ENCODE assay signal across 36 cellular contexts in genomic region chr2:127910415-127910814, GRCh38. TPM values are rescaled to one million over a fixed set of nuclear protein-coding genes. Genes with fewer than 3 reads are reported as not detected.
DNase-seq lines count a peak whose midpoint lies in the region; ATAC-seq, FAIRE-seq and TF ChIP-seq lines count a peak whose summit lies in the region.
"Had no signal": no experiment of that assay in that cellular context is flagged by ENCODE, and none has a peak within 500 bp of the region (broad histone marks: within the 10 kb centered on the region; RNA-seq: fewer than 3 reads in every experiment).

No MANE protein-coding gene starts in this region.

- H3K9me2 ChIP-seq in GM23248 (ENCODE audit: insufficient read depth) = no peaks in the 10 kb centered on the region

- H2AFZ ChIP-seq in K562 (ENCODE audit: low read depth, low read length) (no peak overlapping the region), GM23248 (no peak overlapping the region)

- POLR2A ChIA-PET in HEK293 (lab: Yijun Ruan, JAX) (no interaction called here), K562 (lab: Yijun Ruan, JAX) (no interaction called here)
- POLR2A ChIA-PET in CD4-positive, alpha-beta T cell (lab: Charles Lee) = no interaction called here

- no peak overlapping the region for H3K4me2 ChIP-seq in K562 (ENCODE audit: insufficient read depth, low read length)
- no peak overlapping the region for H3K4me2 ChIP-seq in GM23248 (ENCODE audit: unreplicated experiment)
- H3K4me2 ChIP-seq: A549; BLaER1; BLaER1 treated with 17β-estradiol and CSF1 and Interleukin-3, amounts not matched to agents 10 nM and 100 nM had no signal

- H3K27ac ChIP-seq in HEK293 (ENCODE audit: extremely low read depth, low read depth, low read length) = no peak overlapping the region
- no peak overlapping the region for H3K27ac ChIP-seq in K562 (ENCODE audit: extremely low read depth, low read depth, low read length)
- no peak overlapping the region for H3K27ac ChIP-seq in CD4-positive, alpha-beta T cell (ENCODE audit: low read depth, low read length)
- no peak overlapping the region for H3K27ac ChIP-seq in GM23248
- H3K27ac ChIP-seq: 22Rv1; A549; BLaER1; BLaER1 treated with 17β-estradiol and CSF1 and Interleukin-3, amounts not matched to agents 10 nM and 100 nM; C4-2B had no signal

- no peaks in the 10 kb centered on the region for H3K9me3 ChIP-seq in HEK293 (ENCODE audit: control insufficient read depth, insufficient read depth, low read depth, low read length)
- H3K9me3 ChIP-seq in K562 (replicated peaks; ENCODE audit: control insufficient read depth, insufficient read depth, low read depth, low read length) = no peaks in the 10 kb centered on the region
- H3K9me3 ChIP-seq in CD4-positive, alpha-beta T cell (ENCODE audit: control insufficient read depth, low read length) = no peaks in the 10 kb centered on the region
- H3K9me3 ChIP-seq in GM23248 (ENCODE audit: low read depth) = no peaks in the 10 kb centered on the region
- H3K9me3 ChIP-seq: A549, BE2C, BLaER1, Caco-2 had no signal

- peaks cover 6 to 24% of the 10 kb centered on the region in 2 experiments for H3K27me3 ChIP-seq in K562 (ENCODE audit: control insufficient read depth in 2 of 2, insufficient read depth in 2 of 2, low read length in 2 of 2)
- no peaks in the 10 kb centered on the region for H3K27me3 ChIP-seq in CD4-positive, alpha-beta T cell (ENCODE audit: control insufficient read depth, insufficient read depth, low read length)
- H3K27me3 ChIP-seq in GM23248 (replicated peaks; ENCODE audit: insufficient read depth) = peaks cover 13% of the 10 kb centered on the region; the same call in 1 of the 2 replicates
- H3K27me3 ChIP-seq: BE2C; BLaER1; BLaER1 treated with 17β-estradiol and CSF1 and Interleukin-3, amounts not matched to agents 10 nM and 100 nM had no signal

- no peaks in the 10 kb centered on the region for H3K36me3 Mint-ChIP-seq in central memory CD8-positive, alpha-beta T cell (ENCODE audit: insufficient read depth)
- H3K36me3 Mint-ChIP-seq in CD4-positive, alpha-beta T cell (ENCODE audit: low read depth) = no peaks in the 10 kb centered on the region
- H3K36me3 Mint-ChIP-seq: CD14-positive monocyte; CD4-positive, alpha-beta memory T cell; CD4-positive, CD25-positive, alpha-beta regulatory T cell; CD8-positive, alpha-beta memory T cell; CD8-positive, alpha-beta T cell had no signal

- no TSS peak for BruUV-seq in K562 (replicated peaks; lab: Mats Ljungman, UMichigan)

- H4K20me1 ChIP-seq in K562 (replicated peaks; ENCODE audit: control insufficient read depth, insufficient read depth, low read length) = no peaks in the 10 kb centered on the region; the same call in 1 of the 2 replicates
- H4K20me1 ChIP-seq in GM23248 (ENCODE audit: insufficient read depth) = no peaks in the 10 kb centered on the region
- H4K20me1 ChIP-seq: BLaER1; BLaER1 treated with 17β-estradiol and CSF1 and Interleukin-3, amounts not matched to agents 10 nM and 100 nM had no signal

- ATAC-seq in K562 = no peak
- ATAC-seq in central memory CD8-positive, alpha-beta T cell (replicated peaks; ENCODE audit: extremely low read depth, poor library complexity, severe bottlenecking) = no peak
- ATAC-seq in CD4-positive, alpha-beta T cell (ENCODE audit: poor library complexity) = no peak
- ATAC-seq: A549; CD8-positive, alpha-beta T cell had no signal

- 58% methylated on average over 3 of the region's 3 CpGs for WGBS in K562 (ENCODE audit: insufficient coverage, low coverage, missing lambda C conversion rate)
- 94 to 97% methylated on average over 3 of the region's 3 CpGs for WGBS in lower leg skin, 2 donors
- WGBS in GM23248 (ENCODE audit: low coverage in 1 of 2, low lambda C conversion rate in 2 of 2, missing lambda C conversion rate in 2 of 2), 2 experiments = 87 to 92% methylated on average over 3 of the region's 3 CpGs

- peak overlapping the region; percentile 44 for H3K27ac Mint-ChIP-seq in central memory CD8-positive, alpha-beta T cell (ENCODE audit: low read depth)
- H3K27ac Mint-ChIP-seq in CD4-positive, alpha-beta T cell = no peak overlapping the region
- H3K27ac Mint-ChIP-seq: B cell; CD14-positive monocyte; CD4-positive, alpha-beta memory T cell; CD4-positive, CD25-positive, alpha-beta regulatory T cell; CD8-positive, alpha-beta memory T cell; CD8-positive, alpha-beta T cell had no signal

- peak; percentile 1 for DNase-seq in activated effector memory CD4-positive, alpha-beta T cell treated with anti-CD3 and anti-CD28 coated beads, Interleukin-2, amount 50 U/mL, for 16 hours
- no peak for DNase-seq in activated effector memory CD4-positive, alpha-beta T cell treated with Interleukin-2 at 50 U/mL for 16 hours
- DNase-seq in K562 (ENCODE audit: extremely low read depth in 1 of 4, low spot score in 3 of 4) (no peak), lower leg skin (ENCODE audit: low spot score in 2 of 2) (no peak), GM23248 (no peak)
- no peak for DNase-seq in central memory CD8-positive, alpha-beta T cell (ENCODE audit: low spot score in 2 of 2)
- no peak for DNase-seq in CD4-positive, alpha-beta T cell
- DNase-seq: 8988T; ACHN; AML-193; BE2C; C1 segment of cervical spinal cord; Caco-2; Calu3; CD4-positive, alpha-beta memory T cell; CD4-positive, CD25-positive, alpha-beta regulatory T cell; CD8-positive, alpha-beta memory T cell; CD8-positive, alpha-beta T cell; COR-L47; DMS 273 treated with DMSO at 0.1 percent for 48 hours; DMS153; DMS53; DMS79; DMS79 treated with DMSO at 0.1 percent for 48 hours; DND-41; EL had no signal

- TF ChIP-seq POLR2A in K562 (conservative IDR thresholded peaks at IDR 0.05) = no peak
- no peak for TF ChIP-seq POLR2A in lower leg skin (IDR thresholded peaks at IDR 0.05)

- H3K4me3 Mint-ChIP-seq in central memory CD8-positive, alpha-beta T cell = no peak overlapping the region
- H3K4me3 Mint-ChIP-seq in CD4-positive, alpha-beta T cell = no peak overlapping the region
- H3K4me3 Mint-ChIP-seq: B cell; CD14-positive monocyte; CD4-positive, alpha-beta memory T cell; CD4-positive, CD25-positive, alpha-beta regulatory T cell; CD8-positive, alpha-beta memory T cell; CD8-positive, alpha-beta T cell had no signal

- no peak for TF ChIP-seq EP300 in K562 (IDR thresholded peaks at IDR 0.05; ENCODE audit: low read length)

- no peak for TF ChIP-seq CTCF in HEK293 (tag by site-specific recombination; IDR thresholded peaks at IDR 0.05)
- no peak for TF ChIP-seq CTCF in K562 (IDR thresholded peaks at IDR 0.05 in 2 of 3, conservative IDR thresholded peaks at IDR 0.05 in 1 of 3; ENCODE audit: insufficient read depth in 2 of 3, low read depth in 1 of 3, low read length in 3 of 3)
- TF ChIP-seq CTCF in CD4-positive, alpha-beta T cell (IDR thresholded peaks at IDR 0.05) = no peak
- no peak for TF ChIP-seq CTCF in lower leg skin (IDR thresholded peaks at IDR 0.05)

- H3K79me2 ChIP-seq in K562 (ENCODE audit: control insufficient read depth, insufficient read depth, low read length) (no peaks in the 10 kb centered on the region), GM23248 (ENCODE audit: insufficient read depth) (no peaks in the 10 kb centered on the region)

- no peak overlapping the region for H3K9ac ChIP-seq in K562 (ENCODE audit: insufficient read depth in 1 of 2, low read depth in 2 of 2, low read length in 2 of 2)
- H3K9ac ChIP-seq in GM23248 = no peak overlapping the region
- H3K9ac ChIP-seq: BLaER1; BLaER1 treated with 17β-estradiol and CSF1 and Interleukin-3, amounts not matched to agents 10 nM and 100 nM had no signal

- no peaks in the 10 kb centered on the region for H3K9me3 Mint-ChIP-seq in central memory CD8-positive, alpha-beta T cell
- no peaks in the 10 kb centered on the region for H3K9me3 Mint-ChIP-seq in CD4-positive, alpha-beta T cell
- H3K9me3 Mint-ChIP-seq: CD14-positive monocyte; CD8-positive, alpha-beta T cell had no signal

- H3K4me1 Mint-ChIP-seq in central memory CD8-positive, alpha-beta T cell = peaks cover 5% of the 10 kb centered on the region
- H3K4me1 Mint-ChIP-seq in CD4-positive, alpha-beta T cell (ENCODE audit: low read depth) = no peaks in the 10 kb centered on the region
- H3K4me1 Mint-ChIP-seq: CD4-positive, alpha-beta memory T cell; CD8-positive, alpha-beta memory T cell had no signal

- H3K4me1 ChIP-seq in HEK293 (ENCODE audit: control insufficient read depth, insufficient read depth, low read length) (no peaks in the 10 kb centered on the region), K562 (replicated peaks in 1 of 2; ENCODE audit: control insufficient read depth in 2 of 2, insufficient read depth in 2 of 2, low read length in 2 of 2) (peaks cover 5 to 8% of the 10 kb centered on the region in 2 experiments; a peak in 3 of 5 replicates), GM23248 (ENCODE audit: insufficient read depth) (no peaks in the 10 kb centered on the region)
- H3K4me1 ChIP-seq: BE2C had no signal

- H3K4me3 ChIP-seq in HEK293 (ENCODE audit: low read depth, low read length) (no peak overlapping the region), K562 (no peak overlapping the region), lower leg skin (ENCODE audit: low read depth, poor library complexity, severe bottlenecking) (no peak overlapping the region), GM23248 (no peak overlapping the region)
- H3K4me3 ChIP-seq: A549; BLaER1; BLaER1 treated with 17β-estradiol and CSF1 and Interleukin-3, amounts not matched to agents 10 nM and 100 nM had no signal

- no peaks in the 10 kb centered on the region for H3K9me1 ChIP-seq in K562 (ENCODE audit: control insufficient read depth, insufficient read depth, low read length)

- in situ Hi-C loops in K562 (cut with MboI) (no loop called here), GM23248 (cut with MboI) (no loop called here)

- H3K27me3 Mint-ChIP-seq in central memory CD8-positive, alpha-beta T cell = peaks cover 24% of the 10 kb centered on the region
- H3K27me3 Mint-ChIP-seq in CD4-positive, alpha-beta T cell = peaks cover 8% of the 10 kb centered on the region
- H3K27me3 Mint-ChIP-seq: B cell had no signal

- TF ChIP-seq RAD21 in K562 (CRISPR knock-in tag; conservative IDR thresholded peaks at IDR 0.05 in 1 of 2, IDR thresholded peaks at IDR 0.05 in 1 of 2) = no peak

- no peaks in the 10 kb centered on the region for H3F3A ChIP-seq in GM23248 (ENCODE audit: insufficient read depth)

- intact Hi-C loops in K562 (cut with micrococcal nuclease) (no loop called here), lower leg skin (cut with DNase I; ENCODE audit: low total_unique reads) (no loop called here)
- intact Hi-C loops in CD4-positive, alpha-beta T cell (cut with DNase I, micrococcal nuclease) = no loop called here

- H3K36me3 ChIP-seq in HEK293 (ENCODE audit: control insufficient read depth in 2 of 2, insufficient read depth in 1 of 2, low read length in 2 of 2) = no peaks in the 10 kb centered on the region
- H3K36me3 ChIP-seq in K562 (ENCODE audit: control insufficient read depth, insufficient read depth, low read length) = no peaks in the 10 kb centered on the region
- H3K36me3 ChIP-seq in GM23248 (ENCODE audit: low read depth) = no peaks in the 10 kb centered on the region
- H3K36me3 ChIP-seq: BE2C; BLaER1; BLaER1 treated with 17β-estradiol and CSF1 and Interleukin-3, amounts not matched to agents 10 nM and 100 nM had no signal

- CTCF ChIA-PET in HEK293 (lab: Yijun Ruan, JAX) (no interaction called here), K562 (lab: Yijun Ruan, JAX; ENCODE audit: low intra/inter-chr PET ratio) (no interaction called here)
- CTCF ChIA-PET in CD4-positive, alpha-beta T cell (lab: Charles Lee) = no interaction called here

- FAIRE-seq in K562 (lab: Jason Lieb, UNC) = no peak
- FAIRE-seq: A204.1, A549, D721Med had no signal

RNA-seq across cellular contexts. Expression of gene AMMECR1L, which starts 24.7 kb away (rescaled TPM):
- 23.9 and 25.5 TPM in 2 replicates for total RNA-seq in K562 (2011; cell fraction: chromatin; rRNA removed; ENCODE audit: low replicate concordance)
- 13.4 and 14.2 TPM in 2 replicates for total RNA-seq in K562 (2011; cell fraction: nucleolus; rRNA removed)
- 14.6 and 16.1 TPM in 2 replicates for total RNA-seq in K562 (2011; cell fraction: nucleoplasm; rRNA removed)
- total RNA-seq in K562 (2014; rRNA removed) (6.5 and 7.3 TPM in 2 replicates), K562 (2014; rRNA removed; fragmentation: Illumina TruSeq; extraction: Trizol) (13.8 and 14.3 TPM in 2 replicates), K562 (2015; rRNA removed; fragmentation: Illumina TruSeq; extraction: Trizol) (11.2 and 11.5 TPM in 2 replicates), K562 (2021) (12.6 and 13.4 TPM in 2 replicates), lower leg skin (10 to 100 TPM; 12.9 to 16.2 (median 13.6) TPM)
- polyA plus RNA-seq in K562 (2011; rRNA removed) (7.7 and 9.1 TPM in 2 replicates), K562 (2014; fragmentation: Illumina TruSeq; extraction: Trizol) (15.3 and 15.5 TPM in 2 replicates), K562 (2014; fragmentation: Nextera tagmentation; extraction: Ambion mirVana) (1 to 10 TPM; 3.7 to 4.7 TPM), K562 (2014; rRNA removed) (7.7 and 8.6 TPM in 2 replicates), GM23248 (2016; fragmentation: Nextera tagmentation; extraction: Ambion mirVana) (13.2 TPM in 2 replicates)
- 6.2 and 9.0 TPM in 2 replicates for polyA plus RNA-seq in K562 (2011; cell fraction: cytosol; rRNA removed)
- polyA plus RNA-seq in K562 (2011; cell fraction: nucleus; rRNA removed) = 16.3 and 17.8 TPM in 2 replicates
- 9.5 and 9.9 TPM in 2 replicates for polyA plus RNA-seq in K562 (2012)
- 11.9 and 14.3 TPM in 2 replicates for polyA minus RNA-seq in K562 (2011; rRNA and poly(A)+ RNA removed)
- 5.4 and 7.9 TPM in 2 replicates for polyA minus RNA-seq in K562 (2011; cell fraction: cytosol; rRNA and poly(A)+ RNA removed)
- 7.1 and 10.7 TPM in 2 replicates for polyA minus RNA-seq in K562 (2011; cell fraction: nucleus; rRNA and poly(A)+ RNA removed)
- 10 to 100 TPM in 1 of 2 experiments, 1 to 10 TPM in 1; 9.6 to 10.1 TPM for total RNA-seq in CD4-positive, alpha-beta T cell
- total RNA-seq in GM23248 (2014; rRNA removed; shearing (Covaris generic)) = 19.0 and 20.9 TPM in 2 replicates

RNA-seq across cellular contexts. Expression of gene POLR2D, which starts 52.5 kb away (rescaled TPM):
- total RNA-seq in K562 (2011; cell fraction: chromatin; rRNA removed; ENCODE audit: low replicate concordance) = 22.3 and 26.2 TPM in 2 replicates
- 9.7 and 10.7 TPM in 2 replicates for total RNA-seq in K562 (2011; cell fraction: nucleolus; rRNA removed)
- total RNA-seq in K562 (2011; cell fraction: nucleoplasm; rRNA removed) = 17.3 and 28.2 TPM in 2 replicates
- 30.7 and 42.8 TPM in 2 replicates for total RNA-seq in K562 (2014; rRNA removed)
- total RNA-seq in K562 (2014; rRNA removed; fragmentation: Illumina TruSeq; extraction: Trizol) = 62.1 and 77.0 TPM in 2 replicates
- 46.0 and 49.0 TPM in 2 replicates for total RNA-seq in K562 (2015; rRNA removed; fragmentation: Illumina TruSeq; extraction: Trizol)
- 83.6 and 91.0 TPM in 2 replicates for total RNA-seq in K562 (2021)
- 37.5 and 67.8 TPM in 2 replicates for polyA plus RNA-seq in K562 (2011; rRNA removed)
- polyA plus RNA-seq in K562 (2011; cell fraction: cytosol; rRNA removed) = 33.3 and 48.1 TPM in 2 replicates
- polyA plus RNA-seq in K562 (2011; cell fraction: nucleus; rRNA removed) = 17.3 and 18.2 TPM in 2 replicates
- polyA plus RNA-seq in K562 (2012) = 58.4 and 78.9 TPM in 2 replicates
- polyA plus RNA-seq in K562 (2014; fragmentation: Illumina TruSeq; extraction: Trizol) = 96.3 and 108 TPM in 2 replicates
- 10 to 100 TPM; 47.6 to 49.2 TPM for polyA plus RNA-seq in K562 (2014; fragmentation: Nextera tagmentation; extraction: Ambion mirVana)
- 44.5 and 51.4 TPM in 2 replicates for polyA plus RNA-seq in K562 (2014; rRNA removed)
- polyA minus RNA-seq in K562 (2011; rRNA and poly(A)+ RNA removed) = 31.8 and 55.4 TPM in 2 replicates
- 21.8 and 29.9 TPM in 2 replicates for polyA minus RNA-seq in K562 (2011; cell fraction: cytosol; rRNA and poly(A)+ RNA removed)
- 4.0 and 5.6 TPM in 2 replicates for polyA minus RNA-seq in K562 (2011; cell fraction: nucleus; rRNA and poly(A)+ RNA removed)
- total RNA-seq in CD4-positive, alpha-beta T cell = 10 to 100 TPM; 30.5 to 32.9 TPM
- total RNA-seq in lower leg skin = 10 to 100 TPM in 2 of 4 donors, 1 to 10 TPM in 2; 9.4 to 15.3 (median 10.7) TPM
- total RNA-seq in GM23248 (2014; rRNA removed; shearing (Covaris generic)) = 12.8 and 17.2 TPM in 2 replicates
- polyA plus RNA-seq in GM23248 (2016; fragmentation: Nextera tagmentation; extraction: Ambion mirVana) = 36.0 and 41.7 TPM in 2 replicates
